ENCODE assay signal across 8 cellular contexts in the genomic region with DNA sequence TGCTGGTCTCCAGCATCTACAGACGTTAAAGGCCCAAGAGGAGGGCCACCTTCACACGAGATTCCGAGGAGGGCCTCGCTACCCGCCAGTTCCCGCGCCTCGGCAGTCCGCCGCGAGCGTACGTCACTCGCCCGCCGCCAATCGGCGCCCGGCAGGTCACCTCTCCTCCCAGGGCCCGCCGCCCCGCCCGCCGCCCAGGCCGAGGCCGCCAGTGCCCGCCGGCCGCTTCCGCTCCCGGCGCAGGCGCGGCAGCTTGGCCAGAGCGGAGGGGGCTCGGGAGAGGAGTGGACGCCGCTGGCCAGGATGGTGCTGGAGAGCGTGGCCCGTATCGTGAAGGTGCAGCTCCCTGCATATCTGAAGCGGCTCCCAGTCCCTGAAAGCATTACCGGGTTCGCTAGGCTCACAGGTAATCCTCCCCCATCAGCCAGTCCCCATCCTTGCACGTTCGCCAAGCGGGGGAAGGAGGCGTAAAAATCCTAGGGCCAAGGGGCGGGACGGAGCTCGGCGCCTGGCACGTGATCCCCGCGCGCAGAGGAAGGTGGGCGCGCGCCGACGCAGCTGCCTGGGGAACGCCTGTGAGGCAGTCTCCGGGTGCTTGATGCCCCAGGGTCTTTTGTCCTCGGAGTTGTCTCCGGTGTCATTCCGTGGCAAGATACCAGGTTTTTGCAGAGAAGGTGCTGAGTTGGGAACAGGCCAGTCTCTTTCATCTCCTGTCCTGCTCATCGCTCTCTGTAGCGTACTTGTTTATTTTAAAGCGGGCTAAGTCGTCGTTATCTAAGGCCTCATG. TPM values are rescaled to one million over a fixed set of nuclear protein-coding genes. Genes with fewer than 3 reads are reported as not detected.
DNase-seq lines count a peak whose midpoint lies in the region; ATAC-seq, FAIRE-seq and TF ChIP-seq lines count a peak whose summit lies in the region.

Gene CISD2 (plus strand): TSS at position 211 of the 787 bp plus-strand sequence. CDS start 93 bp downstream, at position 304.

- H3K4me2 ChIP-seq in fibroblast of lung (ENCODE audit: extremely low read depth, insufficient read depth, low read length) = peak within 1 kb of the TSS; percentile 91

- CTCF ChIA-PET in RWPE1 (lab: Yijun Ruan, JAX) = interaction anchor here (0.6 to 0.7 kb wide), 3 partner anchors 51 to 150 kb away, joined by 3 read pairs; no protein-coding TSS in a partner anchor

- H3K4me1 ChIP-seq in fibroblast of lung (ENCODE audit: control insufficient read depth, extremely low read depth, insufficient read depth, low read length) = peaks cover 7% of the 10 kb centered on the region

- H3K27ac ChIP-seq in RWPE1 (peak within 1 kb of the TSS; percentile 97), fibroblast of lung (ENCODE audit: insufficient read depth, low read length) (peak within 1 kb of the TSS; percentile 93)

- H4K20me1 ChIP-seq in fibroblast of lung (ENCODE audit: control insufficient read depth, extremely low read depth, insufficient read depth, low read length) = no peaks in the 10 kb centered on the region

- peaks cover 39% of the 10 kb centered on the region for H3K79me2 ChIP-seq in fibroblast of lung (ENCODE audit: control insufficient read depth, insufficient read depth, low read length)

- H3K9ac ChIP-seq in fibroblast of lung (ENCODE audit: insufficient read depth, low read length) = peak within 1 kb of the TSS; percentile 82

- H3K4me3 ChIP-seq in fibroblast of lung (replicated peaks in 1 of 4; ENCODE audit: control extremely low read depth in 1 of 4, insufficient read depth in 1 of 4, low read depth in 3 of 4, low read length in 4 of 4) = peak within 1 kb of the TSS; percentile 86 to 98 (median 98)

- H3K27me3 ChIP-seq in fibroblast of lung (ENCODE audit: control insufficient read depth, insufficient read depth, low read length) = no peaks in the 10 kb centered on the region

- DNase-seq in ELF-1 (ENCODE audit: low read depth, low spot score) (peak; percentile 95), H54 (ENCODE audit: insufficient read length, low spot score) (peak; percentile 61), LoVo (ENCODE audit: low spot score) (peak; percentile 91), RWPE1 (ENCODE audit: low spot score) (peak; percentile 89), fibroblast of lung (ENCODE audit: low read depth in 2 of 2) (peak; percentile 87 to 90)
- DNase-seq in naive thymus-derived CD8-positive, alpha-beta T cell = peak; percentile 86 to 97 (median 94)
- DNase-seq in stimulated activated naive B cell treated with anti-CD40 and anti-IgM and Interleukin-4, amounts not matched to agents 10 μg/mL and 1 μg/mL and 100 μg/mL, for 72 hours = peak; percentile 91

- H3K27me3 Mint-ChIP-seq in activated T-helper 17 cell treated with anti-CD3 and anti-CD28 coated beads, Interleukin-2, amount 50 U/mL, for 72 hours = no peaks in the 10 kb centered on the region
- H3K27me3 Mint-ChIP-seq in naive thymus-derived CD8-positive, alpha-beta T cell = no peaks in the 10 kb centered on the region
- no peaks in the 10 kb centered on the region for H3K27me3 Mint-ChIP-seq in stimulated activated naive B cell treated with anti-CD40 and anti-IgM and Interleukin-4, amounts not matched to agents 10 μg/mL and 1 μg/mL and 100 μg/mL, for 72 hours

- peak within 1 kb of the TSS; percentile 98 for H2AFZ ChIP-seq in fibroblast of lung (ENCODE audit: low read length)

- ATAC-seq in activated T-helper 17 cell treated with anti-CD3 and anti-CD28 coated beads, Interleukin-2, amount 50 U/mL, for 72 hours (replicated peaks) = peak; percentile 91
- ATAC-seq in naive thymus-derived CD8-positive, alpha-beta T cell = peak; percentile 83 to 88
- ATAC-seq in stimulated activated naive B cell treated with anti-CD40 and anti-IgM and Interleukin-4, amounts not matched to agents 10 μg/mL and 1 μg/mL and 100 μg/mL, for 72 hours (replicated peaks) = peak; percentile 89 to 91

- no peaks in the 10 kb centered on the region for H3K9me3 Mint-ChIP-seq in activated T-helper 17 cell treated with anti-CD3 and anti-CD28 coated beads, Interleukin-2, amount 50 U/mL, for 72 hours
- no peaks in the 10 kb centered on the region for H3K9me3 Mint-ChIP-seq in naive thymus-derived CD8-positive, alpha-beta T cell
- peaks cover 0 to 3% of the 10 kb centered on the region in 2 donors for H3K9me3 Mint-ChIP-seq in stimulated activated naive B cell treated with anti-CD40 and anti-IgM and Interleukin-4, amounts not matched to agents 10 μg/mL and 1 μg/mL and 100 μg/mL, for 72 hours

- no peaks in the 10 kb centered on the region for H3K36me3 ChIP-seq in fibroblast of lung (ENCODE audit: control insufficient read depth, insufficient read depth, low read length)

- H3K9me3 ChIP-seq in fibroblast of lung (ENCODE audit: control insufficient read depth, insufficient read depth, low read depth, low read length) = no peaks in the 10 kb centered on the region

- H3K4me3 Mint-ChIP-seq in activated T-helper 17 cell treated with anti-CD3 and anti-CD28 coated beads, Interleukin-2, amount 50 U/mL, for 72 hours = peak within 1 kb of the TSS; percentile 99
- H3K4me3 Mint-ChIP-seq in naive thymus-derived CD8-positive, alpha-beta T cell = peak within 1 kb of the TSS; percentile 85 to 99 (median 97)
- peak within 1 kb of the TSS; percentile 96 to 97 for H3K4me3 Mint-ChIP-seq in stimulated activated naive B cell treated with anti-CD40 and anti-IgM and Interleukin-4, amounts not matched to agents 10 μg/mL and 1 μg/mL and 100 μg/mL, for 72 hours

- POLR2A ChIA-PET in RWPE1 (lab: Yijun Ruan, JAX; ENCODE audit: low non-redundant PET) = interaction anchor here (1.2 to 1.5 kb wide), 2 partner anchors 40 to 41 kb away, joined by 3 to 10 read pairs; partner anchors contain the start of gene UBE2D3
- POLR2A ChIA-PET in naive thymus-derived CD8-positive, alpha-beta T cell (lab: Charles Lee) = interaction anchor here (0.6 to 5.0 kb wide), 19 partner anchors 14 to 524 kb away, joined by 3 to 237 read pairs (median 4); partner anchors contain the start of genes MANBA, SLC39A8, SLC9B2 and UBE2D3

- H3K36me3 Mint-ChIP-seq in activated T-helper 17 cell treated with anti-CD3 and anti-CD28 coated beads, Interleukin-2, amount 50 U/mL, for 72 hours (ENCODE audit: low read depth) = peaks cover 45% of the 10 kb centered on the region
- peaks cover 0 to 7% (median 6%) of the 10 kb centered on the region in 3 donors for H3K36me3 Mint-ChIP-seq in naive thymus-derived CD8-positive, alpha-beta T cell
- peaks cover 20 to 22% of the 10 kb centered on the region in 2 donors for H3K36me3 Mint-ChIP-seq in stimulated activated naive B cell treated with anti-CD40 and anti-IgM and Interleukin-4, amounts not matched to agents 10 μg/mL and 1 μg/mL and 100 μg/mL, for 72 hours

- peak within 1 kb of the TSS; percentile 99 for H3K27ac Mint-ChIP-seq in activated T-helper 17 cell treated with anti-CD3 and anti-CD28 coated beads, Interleukin-2, amount 50 U/mL, for 72 hours
- peak within 1 kb of the TSS; percentile 95 to 100 (median 99) for H3K27ac Mint-ChIP-seq in naive thymus-derived CD8-positive, alpha-beta T cell
- H3K27ac Mint-ChIP-seq in stimulated activated naive B cell treated with anti-CD40 and anti-IgM and Interleukin-4, amounts not matched to agents 10 μg/mL and 1 μg/mL and 100 μg/mL, for 72 hours = peak within 1 kb of the TSS; percentile 99

- H3K4me1 Mint-ChIP-seq in activated T-helper 17 cell treated with anti-CD3 and anti-CD28 coated beads, Interleukin-2, amount 50 U/mL, for 72 hours = peaks cover 42% of the 10 kb centered on the region
- peaks cover 15 to 74% (median 51%) of the 10 kb centered on the region in 4 donors for H3K4me1 Mint-ChIP-seq in naive thymus-derived CD8-positive, alpha-beta T cell
- peaks cover 13 to 45% of the 10 kb centered on the region in 2 donors for H3K4me1 Mint-ChIP-seq in stimulated activated naive B cell treated with anti-CD40 and anti-IgM and Interleukin-4, amounts not matched to agents 10 μg/mL and 1 μg/mL and 100 μg/mL, for 72 hours

- peak; percentile 48 for FAIRE-seq in H54 (lab: Jason Lieb, UNC)

- TF ChIP-seq POLR2A in H54 (IDR thresholded peaks at IDR 0.05; ENCODE audit: low read depth, low read length) = peak; percentile 85

- TF ChIP-seq CTCF in RWPE1 (conservative IDR thresholded peaks at IDR 0.05; ENCODE audit: low read depth) (no peak), fibroblast of lung (conservative IDR thresholded peaks at IDR 0.05 in 1 of 2, IDR thresholded peaks at IDR 0.05 in 1 of 2; ENCODE audit: low read depth in 1 of 2, low read length in 2 of 2) (no peak)

RNA-seq across cellular contexts. Expression of gene CISD2, which starts in this region (rescaled TPM):
- 10 to 100 TPM; 24.6 to 35.6 TPM for total RNA-seq in activated T-helper 17 cell treated with anti-CD3 and anti-CD28 coated beads, Interleukin-2, amount 50 U/mL, for 72 hours
- 30.3 and 46.2 TPM in 2 replicates for total RNA-seq in fibroblast of lung
- 30.8 and 35.1 TPM in 2 replicates for polyA plus RNA-seq in fibroblast of lung
- 32.5 and 36.6 TPM in 2 replicates for polyA plus RNA-seq in fibroblast of lung (2012)
- polyA minus RNA-seq in fibroblast of lung (ENCODE audit: low replicate concordance) = 9.0 and 22.7 TPM in 2 replicates
- total RNA-seq in naive thymus-derived CD8-positive, alpha-beta T cell = 10 to 100 TPM; 13.7 to 14.0 TPM
- 10 to 100 TPM; 20.2 to 30.5 (median 24.6) TPM for polyA plus RNA-seq in naive thymus-derived CD8-positive, alpha-beta T cell

Comparison
In these comparisons a context has a peak if more than half of its experiments do, and no peak if none do; other contexts are left out.
1. Peak in every context shown above with its lines: DNase-seq, ATAC-seq, H3K4me3 ChIP-seq and H3K27ac ChIP-seq.